13 cellular contexts compared by ENCODE assay signal in the genomic region with DNA sequence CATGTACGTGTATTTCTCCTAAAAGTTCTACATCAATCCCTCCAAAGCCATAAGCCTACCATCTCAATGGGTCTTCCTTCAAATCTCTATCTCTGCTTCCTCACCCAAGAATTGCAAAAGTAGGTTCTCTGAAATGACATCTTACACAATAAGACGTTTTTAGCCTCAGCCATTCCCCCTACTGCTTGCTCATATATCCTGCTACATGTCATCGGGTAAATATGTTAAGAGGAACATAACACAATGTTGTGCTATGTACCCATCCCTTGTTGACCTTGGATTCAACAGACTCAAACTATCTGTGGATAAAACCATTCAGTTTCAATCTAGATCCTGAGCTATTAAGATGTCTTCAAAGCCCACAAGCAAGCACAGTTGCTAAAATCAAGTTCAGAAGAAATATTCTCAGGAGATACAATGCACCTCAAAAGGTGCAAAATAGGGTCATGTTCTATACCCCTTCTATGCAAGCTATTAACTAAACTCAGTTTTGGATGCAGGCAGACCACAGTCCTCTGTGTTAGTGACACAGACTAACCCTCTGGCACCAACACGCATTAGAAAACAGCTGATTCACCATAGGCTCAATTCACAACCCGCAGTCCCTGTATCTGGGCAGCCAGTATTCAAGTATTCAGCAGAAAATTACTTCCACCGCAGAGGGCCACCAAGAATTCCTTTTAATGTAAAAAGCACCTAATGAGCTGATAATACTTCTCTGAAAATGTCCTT.
DNase-seq lines count a peak whose midpoint lies in the region; FAIRE-seq and TF ChIP-seq lines count a peak whose summit lies in the region.
"Had no signal": no experiment of that assay in that cellular context is flagged by ENCODE, and none has a peak within 500 bp of the region (broad histone marks: within the 10 kb centered on the region; RNA-seq: fewer than 3 reads in every experiment).

No MANE protein-coding gene starts in this region.

- no peak overlapping the region for H3K9ac ChIP-seq in parathyroid adenoma

- FAIRE-seq in urothelium cell line (lab: Jason Lieb, UNC): no peak
- FAIRE-seq: frontal cortex had no signal

- TF ChIP-seq CTCF in epithelial cell of esophagus (IDR thresholded peaks at IDR 0.05; ENCODE audit: insufficient read depth, low read depth, low read length, missing control alignments) (no peak), parathyroid adenoma (IDR thresholded peaks at IDR 0.05) (no peak)

- peak; percentile 47 for DNase-seq in GF-D8 (lab: John Stamatoyannopoulos, UW)
- peak; percentile 63 for DNase-seq in NOMO-1 treated with DMSO at 0.1 percent for 48 hours (lab: John Stamatoyannopoulos, UW; ENCODE audit: unreplicated experiment)
- DNase-seq in epithelial cell of esophagus (ENCODE audit: low read depth): peak; percentile 85
- DNase-seq in kidney glomerular epithelial cell (lab: John Stamatoyannopoulos, UW): no peak
- DNase-seq in urothelium cell line (ENCODE audit: low spot score): no peak
- DNase-seq in stimulated activated CD8-positive, alpha-beta memory T cell treated with anti-CD3 and anti-CD28 coated beads, Interleukin-4, amount 100 ng/mL, for 48 hours: no peak
- DNase-seq: activated T-cell treated with anti-CD3 and anti-CD28 coated beads, Interleukin-2, amount 50 U/mL, for 4 hours; DMS 273 treated with DMSO at 0.1 percent for 48 hours; NCI-H2081 treated with DMSO at 0.1 percent for 48 hours had no signal

- H2AFZ ChIP-seq in parathyroid adenoma: no peak overlapping the region

- H3K27me3 ChIP-seq in parathyroid adenoma (ENCODE audit: control insufficient read depth, insufficient read depth, low read length): no peaks in the 10 kb centered on the region
- H3K27me3 ChIP-seq: SJSA1, upper lobe of left lung had no signal

- H3K36me3 ChIP-seq in parathyroid adenoma (ENCODE audit: control insufficient read depth, insufficient read depth, low read length): no peaks in the 10 kb centered on the region
- H3K36me3 ChIP-seq: SJSA1, upper lobe of left lung had no signal

- H3K4me2 ChIP-seq in parathyroid adenoma (ENCODE audit: low read length): no peak overlapping the region

- no peaks in the 10 kb centered on the region for H3K9me3 ChIP-seq in parathyroid adenoma (ENCODE audit: control insufficient read depth, low read length)
- H3K9me3 ChIP-seq: SJSA1, upper lobe of left lung had no signal

- peak overlapping the region; percentile 64 for H3K27ac ChIP-seq in parathyroid adenoma
- H3K27ac ChIP-seq: SJSA1 had no signal

- peaks cover 2% of the 10 kb centered on the region for H3K4me1 ChIP-seq in parathyroid adenoma
- H3K4me1 ChIP-seq: SJSA1 had no signal

- H3K79me2 ChIP-seq in parathyroid adenoma: no peaks in the 10 kb centered on the region

- H3K4me3 ChIP-seq in epithelial cell of esophagus (ENCODE audit: low read length) (no peak overlapping the region), parathyroid adenoma (ENCODE audit: low read depth, low read length) (no peak overlapping the region)
- H3K4me3 ChIP-seq: SJSA1, upper lobe of left lung had no signal

Comparison
In these comparisons a context has a peak if more than half of its experiments do, and no peak if none do; other contexts are left out.
1. DNase-seq: peak in GF-D8 (single experiment), NOMO-1 treated with DMSO at 0.1 percent for 48 hours (single experiment) and epithelial cell of esophagus (single experiment); none in kidney glomerular epithelial cell (single experiment), urothelium cell line (single experiment) and stimulated activated CD8-positive, alpha-beta memory T cell treated with anti-CD3 and anti-CD28 coated beads, Interleukin-4, amount 100 ng/mL, for 48 hours (single experiment).